In genomic region chr15:69472046-69472445, GRCh38 we compare ENCODE assay signal across 20 cellular contexts. TPM values are rescaled to one million over a fixed set of nuclear protein-coding genes. Genes with fewer than 3 reads are reported as not detected.
DNase-seq lines count a peak whose midpoint lies in the region; ATAC-seq, FAIRE-seq and TF ChIP-seq lines count a peak whose summit lies in the region.
"Had no signal": no experiment of that assay in that cellular context is flagged by ENCODE, and none has a peak within 500 bp of the region (broad histone marks: within the 10 kb centered on the region; RNA-seq: fewer than 3 reads in every experiment).

No MANE protein-coding gene starts in this region.

- H2BK12ac ChIP-seq in neuronal stem cell (ENCODE audit: low read length), result no peak overlapping the region

- H2BK120ac ChIP-seq in neuronal stem cell (ENCODE audit: low read depth, low read length), result no peak overlapping the region

- H3K4me3 ChIP-seq in neuronal stem cell (ENCODE audit: low read length in 2 of 2) (no peak overlapping the region), right lobe of liver (no peak overlapping the region)
- H3K4me3 ChIP-seq: BLaER1 treated with 17β-estradiol and CSF1 and Interleukin-3, amounts not matched to agents 10 nM and 100 nM had no signal

- no peak for ATAC-seq in right lobe of liver

- H3K4ac ChIP-seq in neuronal stem cell (ENCODE audit: low read length), result no peak overlapping the region

- H3K9me3 ChIP-seq in neuronal stem cell (replicated peaks in 1 of 2; ENCODE audit: control insufficient read depth in 2 of 2, insufficient read depth in 1 of 2, low read depth in 1 of 2, low read length in 2 of 2) (no peaks in the 10 kb centered on the region), right lobe of liver (no peaks in the 10 kb centered on the region)
- H3K9me3 ChIP-seq: BLaER1 treated with 17β-estradiol and CSF1 and Interleukin-3, amounts not matched to agents 10 nM and 100 nM had no signal

- peaks cover 0 to 22% (median 0%) of the 10 kb centered on the region in 3 experiments for H3K27me3 ChIP-seq in neuronal stem cell (ENCODE audit: control insufficient read depth in 3 of 3, insufficient read depth in 3 of 3, low read depth in 1 of 3, low read length in 3 of 3)
- H3K27me3 ChIP-seq in right lobe of liver, result no peaks in the 10 kb centered on the region

- H3K4me2 ChIP-seq in neuronal stem cell (ENCODE audit: insufficient read depth, low read length, poor library complexity, severe bottlenecking), result no peak overlapping the region
- H3K4me2 ChIP-seq: BLaER1 treated with 17β-estradiol and CSF1 and Interleukin-3, amounts not matched to agents 10 nM and 100 nM had no signal

- H3K36me3 ChIP-seq in neuronal stem cell (replicated peaks in 1 of 2; ENCODE audit: control insufficient read depth in 2 of 2, insufficient read depth in 2 of 2, low read length in 2 of 2), result no peaks in the 10 kb centered on the region
- H3K36me3 ChIP-seq in right lobe of liver, result no peaks in the 10 kb centered on the region
- H3K36me3 ChIP-seq: BLaER1 treated with 17β-estradiol and CSF1 and Interleukin-3, amounts not matched to agents 10 nM and 100 nM had no signal

- H3K27ac ChIP-seq in neuronal stem cell (replicated peaks; ENCODE audit: low read length), result no peak overlapping the region
- no peak overlapping the region for H3K27ac ChIP-seq in right lobe of liver
- H3K27ac ChIP-seq: BLaER1 treated with 17β-estradiol and CSF1 and Interleukin-3, amounts not matched to agents 10 nM and 100 nM had no signal

- H2BK15ac ChIP-seq in neuronal stem cell (ENCODE audit: low read length), result no peak overlapping the region

- no peak overlapping the region for H2AFZ ChIP-seq in neuronal stem cell (ENCODE audit: low read length)

- peak overlapping the region; percentile 13 for H3K18ac ChIP-seq in neuronal stem cell (ENCODE audit: low read length)

- no peak overlapping the region for H2AK5ac ChIP-seq in neuronal stem cell (ENCODE audit: low read depth, low read length)

- peak; percentile 82 for FAIRE-seq in HTR-8/SVneo (lab: Jason Lieb, UNC)
- FAIRE-seq: D721Med, GM19239 had no signal

- H3K9ac ChIP-seq in neuronal stem cell (ENCODE audit: low read depth, low read length, poor library complexity), result no peak overlapping the region
- H3K9ac ChIP-seq: BLaER1 treated with 17β-estradiol and CSF1 and Interleukin-3, amounts not matched to agents 10 nM and 100 nM had no signal

- H2BK5ac ChIP-seq in neuronal stem cell (ENCODE audit: low read length), result no peak overlapping the region

- H3K4me1 ChIP-seq in neuronal stem cell (ENCODE audit: control insufficient read depth in 2 of 2, insufficient read depth in 1 of 2, low read depth in 1 of 2, low read length in 2 of 2) (no peaks in the 10 kb centered on the region), right lobe of liver (no peaks in the 10 kb centered on the region)

- no peak overlapping the region for H4K91ac ChIP-seq in neuronal stem cell (ENCODE audit: low read depth, low read length, poor library complexity)

- no peak overlapping the region for H3K14ac ChIP-seq in neuronal stem cell (ENCODE audit: low read length)

- TF ChIP-seq CTCF in right lobe of liver (IDR thresholded peaks at IDR 0.05), result no peak

- no peak overlapping the region for H4K8ac ChIP-seq in neuronal stem cell (ENCODE audit: low read depth, low read length)

- no peak overlapping the region for H3K23ac ChIP-seq in neuronal stem cell (ENCODE audit: low read depth, low read length, poor library complexity)

- WGBS in neuronal stem cell (ENCODE audit: extremely low coverage in 2 of 2, insufficient read length in 2 of 2, insufficient replicate concordance in 1 of 2), 2 donors, result no CpG with 5 or more reads among the region's 5 CpGs
- WGBS in right lobe of liver (ENCODE audit: insufficient coverage, low coverage, low lambda C conversion rate, missing lambda C conversion rate), result 80% methylated on average over 4 of the region's 5 CpGs

- no peaks in the 10 kb centered on the region for H3K79me1 ChIP-seq in neuronal stem cell (ENCODE audit: low read depth, low read length)

- no peak for TF ChIP-seq POLR2A in right lobe of liver (IDR thresholded peaks at IDR 0.05)

- DNase-seq in activated CD8-positive, alpha-beta memory T cell treated with anti-CD3 and anti-CD28 coated beads for 24 hours, result peak; percentile 54
- DNase-seq in activated CD8-positive, alpha-beta memory T cell treated with anti-CD3 and anti-CD28 coated beads, Interleukin-2, amount 50 U/mL, for 4 hours, result no peak
- DNase-seq in HTR-8/SVneo (ENCODE audit: insufficient read length, low spot score), result no peak
- peak; percentile 40 for DNase-seq in activated CD8-positive, alpha-beta memory T cell treated with anti-CD3 and anti-CD28 coated beads, Interleukin-2, amount 50 U/mL, for 48 hours
- no peak for DNase-seq in neuronal stem cell (ENCODE audit: low spot score)
- no peak for DNase-seq in NCI-H1105 (lab: John Stamatoyannopoulos, UW)
- DNase-seq in SK-N-DZ (ENCODE audit: low spot score), result no peak
- DNase-seq in right lobe of liver, result no peak
- DNase-seq: ACHN; CD4-positive, alpha-beta memory T cell; COR-L47; DMS153; DMS79 treated with DMSO at 0.1 percent for 48 hours; EL; GDM1; GOT3; H9 had no signal

- intact Hi-C loops in right lobe of liver (cut with DNase I), result loop anchor here in 1 of 2 donors (10.0 kb wide), 1 partner anchor 1023 kb away; no protein-coding TSS in a partner anchor

RNA-seq across cellular contexts. Expression of gene RPLP1, which starts 19.4 kb away (rescaled TPM):
- 3,764 TPM for polyA plus RNA-seq in neuronal stem cell (2013, experiment 1 of 2)
- polyA plus RNA-seq in neuronal stem cell (2013, experiment 2 of 2), result 3,897 TPM
- 308 and 321 TPM in 2 replicates for polyA plus RNA-seq in SK-N-DZ (2014; cell fraction: cytosol; rRNA removed)
- 179 and 197 TPM in 2 replicates for polyA plus RNA-seq in SK-N-DZ (2014; cell fraction: nucleus; rRNA removed)
- total RNA-seq in right lobe of liver, result 100 to 1,000 TPM; 164 to 536 (median 471) TPM

RNA-seq across cellular contexts. Expression of gene KIF23, which starts 57.9 kb away (rescaled TPM):
- polyA plus RNA-seq in neuronal stem cell (2013, experiment 1 of 2), result 46.3 TPM
- 44.5 TPM for polyA plus RNA-seq in neuronal stem cell (2013, experiment 2 of 2)
- 68.6 and 79.6 TPM in 2 replicates for polyA plus RNA-seq in SK-N-DZ (2014; cell fraction: cytosol; rRNA removed)
- 194 and 199 TPM in 2 replicates for polyA plus RNA-seq in SK-N-DZ (2014; cell fraction: nucleus; rRNA removed)
- total RNA-seq in right lobe of liver, result 1 to 10 TPM in 4 of 6 experiments, under 1 TPM in 2; 0.09 to 2.2 (median 1.2) TPM
- polyA plus RNA-seq: CD4-positive, alpha-beta memory T cell had no signal

Comparison
In these comparisons a context has a peak if more than half of its experiments do, and no peak if none do; other contexts are left out.
1. DNase-seq: peak in activated CD8-positive, alpha-beta memory T cell treated with anti-CD3 and anti-CD28 coated beads for 24 hours (single experiment) and activated CD8-positive, alpha-beta memory T cell treated with anti-CD3 and anti-CD28 coated beads, Interleukin-2, amount 50 U/mL, for 48 hours (single experiment); none in activated CD8-positive, alpha-beta memory T cell treated with anti-CD3 and anti-CD28 coated beads, Interleukin-2, amount 50 U/mL, for 4 hours (single experiment), HTR-8/SVneo (single experiment), neuronal stem cell (single experiment), NCI-H1105 (single experiment), SK-N-DZ (single experiment) and right lobe of liver (0 of 3).